In genomic region chr18:23213200-23213599, GRCh38 we compare ENCODE assay signal across 1 cellular context.
TF ChIP-seq lines count a peak whose summit lies in the region.

No MANE protein-coding gene starts in this region.

TF ChIP-seq in IMR-90, 13 proteins besides CTCF, POLR2A, EP300 and RAD21 (continued from another document):
- peak; percentile 50; the same call in 1 of the 2 replicates for TF ChIP-seq CEBPB (IDR thresholded peaks at IDR 0.05; ENCODE audit: low read depth, low read length)
